In the genomic region with DNA sequence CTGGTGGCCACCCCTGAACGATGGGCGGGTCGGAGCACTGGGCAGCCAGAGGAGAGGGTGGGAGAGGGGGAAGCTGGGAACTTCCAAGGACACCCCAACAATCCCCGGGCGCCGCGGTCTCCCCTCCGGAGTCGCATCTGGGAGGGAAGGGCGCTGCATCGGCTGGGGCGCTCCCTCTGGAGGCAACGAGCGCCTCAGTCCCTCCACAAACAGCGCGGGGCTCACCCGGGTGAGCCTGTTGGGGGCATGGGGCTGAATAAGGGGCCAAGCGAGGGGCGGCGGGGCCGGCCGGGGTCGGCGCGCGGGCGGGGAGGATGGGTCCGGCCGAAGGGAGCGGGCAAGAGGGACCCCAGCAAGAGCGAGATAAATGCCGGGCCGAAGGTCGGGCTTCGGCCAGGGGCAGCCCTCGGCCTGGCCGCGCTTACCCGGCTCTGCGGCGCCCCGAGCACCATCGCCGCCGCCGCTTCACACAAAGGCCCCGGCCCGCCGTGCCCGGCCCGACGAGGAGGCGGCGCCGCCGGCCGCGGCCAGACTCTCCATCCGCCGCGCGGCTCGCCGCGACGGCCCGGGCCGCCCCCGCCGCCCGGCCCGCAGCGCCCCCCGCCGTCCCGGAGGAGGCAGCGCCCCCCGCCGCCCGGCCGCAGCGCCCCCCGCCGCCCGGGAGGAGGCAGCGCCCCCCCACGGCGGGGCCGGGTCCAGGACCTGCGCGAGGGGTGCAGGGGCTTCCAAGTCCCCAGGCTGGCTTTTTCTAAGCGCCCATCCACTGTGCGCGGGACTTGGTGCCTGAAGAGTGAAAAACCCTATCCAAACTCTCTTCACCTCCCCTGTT, we compare ENCODE assay signal across 8 cellular contexts. TPM values are rescaled to one million over a fixed set of nuclear protein-coding genes. Genes with fewer than 3 reads are reported as not detected.
DNase-seq lines count a peak whose midpoint lies in the region; ATAC-seq and TF ChIP-seq lines count a peak whose summit lies in the region.

A gene with protein sequence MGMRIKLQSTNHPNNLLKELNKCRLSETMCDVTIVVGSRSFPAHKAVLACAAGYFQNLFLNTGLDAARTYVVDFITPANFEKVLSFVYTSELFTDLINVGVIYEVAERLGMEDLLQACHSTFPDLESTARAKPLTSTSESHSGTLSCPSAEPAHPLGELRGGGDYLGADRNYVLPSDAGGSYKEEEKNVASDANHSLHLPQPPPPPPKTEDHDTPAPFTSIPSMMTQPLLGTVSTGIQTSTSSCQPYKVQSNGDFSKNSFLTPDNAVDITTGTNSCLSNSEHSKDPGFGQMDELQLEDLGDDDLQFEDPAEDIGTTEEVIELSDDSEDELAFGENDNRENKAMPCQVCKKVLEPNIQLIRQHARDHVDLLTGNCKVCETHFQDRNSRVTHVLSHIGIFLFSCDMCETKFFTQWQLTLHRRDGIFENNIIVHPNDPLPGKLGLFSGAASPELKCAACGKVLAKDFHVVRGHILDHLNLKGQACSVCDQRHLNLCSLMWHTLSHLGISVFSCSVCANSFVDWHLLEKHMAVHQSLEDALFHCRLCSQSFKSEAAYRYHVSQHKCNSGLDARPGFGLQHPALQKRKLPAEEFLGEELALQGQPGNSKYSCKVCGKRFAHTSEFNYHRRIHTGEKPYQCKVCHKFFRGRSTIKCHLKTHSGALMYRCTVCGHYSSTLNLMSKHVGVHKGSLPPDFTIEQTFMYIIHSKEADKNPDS (minus strand): TSS at position 567 of the 829 bp plus-strand sequence. CDS start 1,629 bp downstream, outside the sequence.

- H3K4me2 ChIP-seq in Karpas-422 (ENCODE audit: low read depth, low read length, poor library complexity, severe bottlenecking) (peak within 1 kb of the TSS; percentile 89), hepatocyte (peak within 1 kb of the TSS; percentile 96)

- H3K27ac ChIP-seq in Karpas-422 (ENCODE audit: low read length) (no peak within 1 kb of the TSS; the same call in 1 of the 2 replicates), angular gyrus (ENCODE audit: low read depth, low read length) (peak within 1 kb of the TSS; percentile 13), hepatocyte (peak within 1 kb of the TSS; percentile 90)

- H3K4me1 ChIP-seq in Karpas-422 (ENCODE audit: low read length), result peaks cover 18% of the 10 kb centered on the region
- H3K4me1 ChIP-seq in hepatocyte (ENCODE audit: insufficient read depth), result peaks cover 24% of the 10 kb centered on the region

- intact Hi-C loops in sciatic nerve (cut with DNase I), result no loop called here

- H3K36me3 ChIP-seq in Karpas-422 (ENCODE audit: insufficient read depth, low read length), result peaks cover 7% of the 10 kb centered on the region; the same call in 1 of the 2 replicates
- H3K36me3 ChIP-seq in hepatocyte (replicated peaks; ENCODE audit: insufficient read depth, low read depth), result peaks cover 4% of the 10 kb centered on the region

- no peaks in the 10 kb centered on the region for H3K9me2 ChIP-seq in Karpas-422 (replicated peaks; ENCODE audit: insufficient read depth, low read length)
- H3K9me2 ChIP-seq in hepatocyte (replicated peaks; ENCODE audit: insufficient read depth), result no peaks in the 10 kb centered on the region

- no peaks in the 10 kb centered on the region for H3K27me3 ChIP-seq in Karpas-422 (ENCODE audit: low read length)
- no peaks in the 10 kb centered on the region for H3K27me3 ChIP-seq in hepatocyte

- peak within 1 kb of the TSS; percentile 96 for H3K9ac ChIP-seq in Karpas-422 (ENCODE audit: low read length)

- 5% methylated on average over 10 of the region's 94 CpGs for WGBS in hepatocyte (ENCODE audit: low lambda C conversion rate, missing lambda C conversion rate)

- peak; percentile 69 for TF ChIP-seq CTCF in hepatocyte (IDR thresholded peaks at IDR 0.05; ENCODE audit: poor library complexity)

- H3K4me3 ChIP-seq in Karpas-422 (ENCODE audit: low read length) (peak within 1 kb of the TSS; percentile 92), hepatocyte (peak within 1 kb of the TSS; percentile 98)

- H3K79me2 ChIP-seq in Karpas-422 (ENCODE audit: low read length) (peaks cover 42% of the 10 kb centered on the region), hepatocyte (peaks cover 46% of the 10 kb centered on the region)

- peak; percentile 69 for ATAC-seq in GM21528 (IDR thresholded peaks at IDR 0.05; ENCODE audit: low FRiP score, unreplicated experiment)
- peak; percentile 47 for ATAC-seq in sciatic nerve

- H3K9me3 ChIP-seq in Karpas-422 (ENCODE audit: low read length) (no peaks in the 10 kb centered on the region), hepatocyte (ENCODE audit: low read depth) (no peaks in the 10 kb centered on the region)

- H2AFZ ChIP-seq in Karpas-422 (ENCODE audit: low read length), result peak within 1 kb of the TSS; percentile 96
- H2AFZ ChIP-seq in hepatocyte, result peak within 1 kb of the TSS; percentile 84

- peaks cover 22% of the 10 kb centered on the region; the same call in 1 of the 2 replicates for H4K20me1 ChIP-seq in Karpas-422 (ENCODE audit: insufficient read depth, low read depth, low read length)
- peaks cover 8% of the 10 kb centered on the region for H4K20me1 ChIP-seq in hepatocyte (ENCODE audit: insufficient read depth, poor library complexity, severe bottlenecking)

- peak; percentile 80 for DNase-seq in Daoy (ENCODE audit: low read depth)
- DNase-seq in Karpas-422, result peak; percentile 89
- DNase-seq in T-helper 1 cell, result peak; percentile 45 to 71 (median 50)
- DNase-seq in hepatocyte (ENCODE audit: low spot score), result peak; percentile 90
- DNase-seq in sciatic nerve (ENCODE audit: low spot score), result peak; percentile 75
- no peak for DNase-seq in NCI-H128 (lab: John Stamatoyannopoulos, UW; ENCODE audit: unreplicated experiment)

RNA-seq across cellular contexts. Expression of the gene that starts here (rescaled TPM):
- total RNA-seq in Daoy (2014; rRNA removed; shearing (Covaris generic)), result 6.7 and 7.5 TPM in 2 replicates
- total RNA-seq in Karpas-422 (2014; rRNA removed; shearing (Covaris generic); ENCODE audit: low replicate concordance), result 10.0 and 10.7 TPM in 2 replicates
- 6.4 and 6.5 TPM in 2 replicates for total RNA-seq in hepatocyte
- polyA plus RNA-seq in hepatocyte, result 1.8 and 2.0 TPM in 2 replicates
- total RNA-seq in sciatic nerve, result 6.2 TPM
